In the genomic region with DNA sequence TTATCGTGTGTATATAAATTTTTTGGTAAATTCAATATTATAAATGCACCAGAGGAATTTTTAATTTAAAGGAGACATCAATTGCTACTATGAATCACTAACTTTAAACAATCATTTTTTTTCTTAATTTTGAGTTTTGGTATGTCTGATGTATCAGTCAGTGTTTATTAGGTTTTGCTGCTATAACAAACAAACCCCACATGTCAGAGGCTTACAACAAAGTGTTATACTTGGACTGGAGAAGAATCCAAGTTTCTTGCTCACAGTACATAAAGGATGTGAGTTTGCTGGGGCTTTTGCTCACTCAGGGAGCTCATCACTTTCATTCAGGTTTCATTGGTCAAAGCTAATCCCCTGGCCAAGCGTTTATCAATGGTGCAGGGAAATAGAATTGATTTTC, we compare ENCODE assay signal across 28 cellular contexts.
"Had no signal": no experiment of that assay in that cellular context is flagged by ENCODE, and none has a peak within 500 bp of the region (broad histone marks: within the 10 kb centered on the region; RNA-seq: fewer than 3 reads in every experiment).

No MANE protein-coding gene starts in this region.

- H3K4me3 Mint-ChIP-seq: dendritic cell treated with granulocyte-macrophage colony-stimulating factor and Interleukin-4, amounts not matched to agents 40 ng/mL and 50 ng/mL, for 4 days; effector memory CD8-positive, alpha-beta T cell; endodermal cell had no signal

- H3K36me3 ChIP-seq: colonic mucosa, esophagus muscularis mucosa, esophagus squamous epithelium, gastrocnemius medialis, gastroesophageal sphincter, heart left ventricle, heart right ventricle had no signal

- H3K27me3 Mint-ChIP-seq: dendritic cell treated with granulocyte-macrophage colony-stimulating factor and Interleukin-4, amounts not matched to agents 40 ng/mL and 50 ng/mL, for 4 days had no signal

- ATAC-seq: effector memory CD8-positive, alpha-beta T cell; esophagus mucosa; foreskin keratinocyte; gastrocnemius medialis; gastroesophageal sphincter; heart left ventricle; heart right ventricle had no signal

- H3K27me3 ChIP-seq: colonic mucosa, dorsolateral prefrontal cortex, esophagus muscularis mucosa, esophagus squamous epithelium, foreskin keratinocyte, gastrocnemius medialis, gastroesophageal sphincter, heart left ventricle, heart right ventricle had no signal

- H3K27ac ChIP-seq: colonic mucosa, coronary artery, dorsolateral prefrontal cortex, epithelial cell of prostate, esophagus muscularis mucosa, esophagus squamous epithelium, foreskin keratinocyte, gastrocnemius medialis, gastroesophageal sphincter, heart left ventricle, heart right ventricle had no signal

- FAIRE-seq: colon, endometrium, endothelial cell of umbilical vein, frontal cortex had no signal

- DNase-seq: colonic mucosa; cortex of kidney; dermis blood vessel endothelial cell; dorsolateral prefrontal cortex; effector CD4-positive, alpha-beta T cell; effector CD8-positive, alpha-beta T cell; effector memory CD4-positive, alpha-beta T cell; effector memory CD8-positive, alpha-beta T cell; endodermal cell; erythroblast; esophagus squamous epithelium; foreskin fibroblast; foreskin keratinocyte; foreskin melanocyte; gastrocnemius medialis; head of caudate nucleus; heart left ventricle; heart right ventricle had no signal

- H3K27ac Mint-ChIP-seq: dendritic cell treated with granulocyte-macrophage colony-stimulating factor and Interleukin-4, amounts not matched to agents 40 ng/mL and 50 ng/mL, for 4 days; effector memory CD8-positive, alpha-beta T cell; endodermal cell had no signal

- H3K4me1 ChIP-seq: colonic mucosa, esophagus squamous epithelium, foreskin keratinocyte, gastroesophageal sphincter had no signal

- H3K4me3 ChIP-seq: colonic mucosa, coronary artery, dorsolateral prefrontal cortex, esophagus muscularis mucosa, esophagus squamous epithelium, gastrocnemius medialis, gastroesophageal sphincter, heart left ventricle, heart right ventricle had no signal

- H3K9me3 ChIP-seq: colonic mucosa, esophagus muscularis mucosa, esophagus squamous epithelium, gastrocnemius medialis, gastroesophageal sphincter had no signal

- H3K4me1 Mint-ChIP-seq: endodermal cell had no signal
